Comparison of ENCODE assay signal across 35 cellular contexts in the genomic region with DNA sequence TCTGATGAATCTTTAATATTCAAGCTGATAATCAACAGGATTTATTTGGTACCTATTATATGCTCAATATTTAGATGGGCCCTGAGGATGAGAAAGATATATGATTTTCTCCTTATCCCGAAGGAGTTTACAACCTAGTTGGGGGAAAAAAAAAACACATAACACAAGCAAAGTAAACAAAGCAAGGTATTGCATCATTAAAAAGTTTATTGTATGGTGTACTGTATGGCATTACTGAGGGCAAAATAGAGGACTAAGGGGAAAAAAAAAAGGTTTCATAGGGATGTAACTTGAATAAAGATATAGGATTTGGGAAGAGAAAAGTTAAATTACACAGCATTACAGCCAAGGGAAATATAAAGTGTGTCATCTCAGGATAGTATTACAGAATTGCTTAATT.
"Had no signal": no experiment of that assay in that cellular context is flagged by ENCODE, and none has a peak within 500 bp of the region (broad histone marks: within the 10 kb centered on the region; RNA-seq: fewer than 3 reads in every experiment).

No MANE protein-coding gene starts in this region.

- H3K9ac ChIP-seq: KMS-11 had no signal

- H3K4me2 ChIP-seq: KMS-11 had no signal

- H3K36me3 ChIP-seq: MG63 had no signal

- H3K9me3 ChIP-seq: MG63 had no signal

- DNase-seq: Karpas-422, Kasumi-1, MG63, MM.1S, MV-4-11, NCI-H1048, NCI-H1092, NCI-H1092 treated with DMSO at 0.1 percent for 48 hours, NCI-H1105, NCI-H1105 treated with DMSO at 0.1 percent for 48 hours, NCI-H1417, NCI-H1417 treated with DMSO at 0.1 percent for 48 hours, NCI-H1436, NCI-H1436 treated with DMSO at 0.1 percent for 48 hours, NCI-H146, NCI-H1694, NCI-H1694 treated with DMSO at 0.1 percent for 48 hours, NCI-H187, NCI-H187 treated with DMSO at 0.1 percent for 48 hours, NCI-H1930, NCI-H2029, NCI-H2029 treated with DMSO at 0.1 percent for 48 hours, NCI-H2081, NCI-H2081 treated with DMSO at 0.1 percent for 48 hours, NCI-H2107, NCI-H2171, NCI-H2171 treated with DMSO at 0.1 percent for 48 hours, NCI-H2227 treated with DMSO at 0.1 percent for 48 hours, NCI-H226, NCI-H345, NCI-H446, NCI-H446 treated with DMSO at 0.1 percent for 48 hours, NCI-H510A, NCI-H510A treated with DMSO at 0.1 percent for 48 hours had no signal

- H3K27ac ChIP-seq: KMS-11 had no signal

- H3K4me3 ChIP-seq: MG63 had no signal
